ENCODE assay signal across 20 cellular contexts in the genomic region with DNA sequence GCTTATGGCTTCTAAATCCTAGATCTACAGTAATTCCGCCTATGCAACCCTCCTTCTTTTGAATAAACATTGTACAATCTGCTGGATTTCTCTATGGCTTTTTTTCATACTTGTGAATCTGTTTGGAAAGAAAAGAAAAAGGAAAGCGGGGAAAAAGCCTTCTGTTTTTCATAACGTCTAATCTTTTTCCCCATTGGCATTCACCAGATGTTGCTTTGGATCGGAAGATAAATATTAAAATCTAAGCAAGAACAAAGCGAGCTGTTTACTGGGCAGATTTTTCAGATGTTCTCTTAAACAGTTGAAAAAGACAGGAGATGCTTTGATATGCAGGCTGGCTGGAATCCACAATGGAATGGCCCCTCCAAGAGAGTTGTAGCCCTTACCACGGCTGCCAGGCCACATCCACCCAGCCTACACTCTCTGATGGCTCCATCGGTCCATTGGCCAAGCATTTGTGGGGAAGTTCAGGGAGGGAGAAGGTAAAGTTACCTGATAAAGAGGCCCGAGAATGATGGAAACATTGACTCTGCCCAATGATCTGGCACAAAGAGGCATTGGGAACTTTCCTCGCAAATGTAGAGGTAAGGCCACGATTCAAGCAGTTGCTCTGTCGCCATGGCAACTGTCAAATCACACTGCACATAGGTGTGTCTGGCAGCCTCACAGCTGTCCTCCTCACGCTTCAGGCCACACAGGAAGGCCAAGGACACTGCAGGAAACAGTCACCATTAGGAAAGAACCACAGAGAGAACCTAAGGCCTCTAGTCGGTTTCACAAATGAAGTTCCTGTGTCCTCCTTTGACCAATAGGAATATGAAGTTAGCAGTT.
DNase-seq lines count a peak whose midpoint lies in the region; TF ChIP-seq lines count a peak whose summit lies in the region.
"Had no signal": no experiment of that assay in that cellular context is flagged by ENCODE, and none has a peak within 500 bp of the region (broad histone marks: within the 10 kb centered on the region; RNA-seq: fewer than 3 reads in every experiment).

No MANE protein-coding gene starts in this region.

- no peaks in the 10 kb centered on the region for H3K4me1 ChIP-seq in endocrine pancreas (ENCODE audit: control insufficient read depth, insufficient read depth, low read length)
- H3K4me1 ChIP-seq in thyroid gland: peaks cover 0 to 4% of the 10 kb centered on the region in 2 donors
- peaks cover 0 to 15% (median 11%) of the 10 kb centered on the region in 4 donors for H3K4me1 ChIP-seq in esophagus muscularis mucosa
- H3K4me1 ChIP-seq: gastrocnemius medialis, right atrium auricular region had no signal

- TF ChIP-seq EP300 in esophagus muscularis mucosa (IDR thresholded peaks at IDR 0.05): no peak

- peak; percentile 16 for DNase-seq in NCI-H146 (lab: John Stamatoyannopoulos, UW)
- DNase-seq in NCI-H146 treated with DMSO at 0.1 percent for 48 hours (lab: John Stamatoyannopoulos, UW; ENCODE audit: unreplicated experiment): no peak
- DNase-seq in M059J (ENCODE audit: low read depth): peak; percentile 8
- peak; percentile 42 to 51 for DNase-seq in thyroid gland
- no peak for DNase-seq in activated effector memory CD4-positive, alpha-beta T cell treated with anti-CD3 and anti-CD28 coated beads, Interleukin-2, amount 50 U/mL, for 16 hours
- no peak for DNase-seq in caudate nucleus (lab: John Stamatoyannopoulos, UW)
- no peak for DNase-seq in esophagus muscularis mucosa (ENCODE audit: extremely low spot score)
- DNase-seq: activated CD4-positive, CD25-positive, alpha-beta regulatory T cell; C1 segment of cervical spinal cord; DND-41; gastrocnemius medialis; immature natural killer cell; NCI-H2029; NK-92 treated with Interleukin-12 subunit alpha and Interleukin-12 subunit beta, amount 100 ng/mL, for 24 hours; stimulated activated CD4-positive, alpha-beta T cell treated with anti-CD3 and anti-CD28 coated beads, Interleukin-4, amount 100 ng/mL, for 1 hour; stimulated activated CD8-positive, alpha-beta memory T cell treated with anti-CD3 and anti-CD28 coated beads, Interleukin-4, amount 100 ng/mL, for 48 hours; T-helper 17 cell had no signal

- TF ChIP-seq POLR2A in thyroid gland (IDR thresholded peaks at IDR 0.05): no peak
- no peak for TF ChIP-seq POLR2A in esophagus muscularis mucosa (IDR thresholded peaks at IDR 0.05; ENCODE audit: low read depth)

- no peak overlapping the region for H3K9ac ChIP-seq in endocrine pancreas (ENCODE audit: control insufficient read depth, insufficient read depth, low read length)

- H3K27me3 ChIP-seq in endocrine pancreas (ENCODE audit: control insufficient read depth, insufficient read depth, low read length): no peaks in the 10 kb centered on the region
- no peaks in the 10 kb centered on the region for H3K27me3 ChIP-seq in thyroid gland
- H3K27me3 ChIP-seq in esophagus muscularis mucosa: peaks cover 0 to 4% (median 0%) of the 10 kb centered on the region in 4 donors
- H3K27me3 ChIP-seq: gastrocnemius medialis, right atrium auricular region had no signal

- H3K27ac ChIP-seq in thyroid gland: no peak overlapping the region
- no peak overlapping the region for H3K27ac ChIP-seq in caudate nucleus (ENCODE audit: low read depth, low read length)
- no peak overlapping the region for H3K27ac ChIP-seq in esophagus muscularis mucosa (replicated peaks in 1 of 4)
- H3K27ac ChIP-seq: gastrocnemius medialis, right atrium auricular region, thoracic aorta had no signal

- H3K9me3 ChIP-seq in endocrine pancreas (ENCODE audit: control insufficient read depth, low read length): no peaks in the 10 kb centered on the region
- H3K9me3 ChIP-seq in thyroid gland: no peaks in the 10 kb centered on the region
- no peaks in the 10 kb centered on the region for H3K9me3 ChIP-seq in esophagus muscularis mucosa
- H3K9me3 ChIP-seq: gastrocnemius medialis, right atrium auricular region, thoracic aorta had no signal

- no peak for TF ChIP-seq CTCF in thyroid gland (IDR thresholded peaks at IDR 0.05)
- no peak for TF ChIP-seq CTCF in esophagus muscularis mucosa (IDR thresholded peaks at IDR 0.05)

- 63 to 66% methylated on average over 13 of the region's 13 CpGs for WGBS in thyroid gland, 2 donors
- WGBS in esophagus muscularis mucosa: 69% methylated on average over 13 of the region's 13 CpGs

- H3K36me3 ChIP-seq in endocrine pancreas (ENCODE audit: control insufficient read depth, insufficient read depth, low read length) (no peaks in the 10 kb centered on the region), thyroid gland (no peaks in the 10 kb centered on the region), esophagus muscularis mucosa (no peaks in the 10 kb centered on the region)
- H3K36me3 ChIP-seq: gastrocnemius medialis, right atrium auricular region, thoracic aorta had no signal

- H3K4me3 ChIP-seq in endocrine pancreas (ENCODE audit: control insufficient read depth, insufficient read depth, low read length) (peak overlapping the region; percentile 10), thyroid gland (replicated peaks in 1 of 3) (no peak overlapping the region), esophagus muscularis mucosa (no peak overlapping the region)
- H3K4me3 ChIP-seq: gastrocnemius medialis, right atrium auricular region, thoracic aorta had no signal

- intact Hi-C loops in thyroid gland (cut with DNase I): no loop called here
- intact Hi-C loops in esophagus muscularis mucosa (cut with DNase I): no loop called here

Comparison
In these comparisons a context has a peak if more than half of its experiments do, and no peak if none do; other contexts are left out.
1. DNase-seq: peak in NCI-H146 (single experiment), M059J (single experiment) and thyroid gland (2 of 2); none in NCI-H146 treated with DMSO at 0.1 percent for 48 hours (single experiment), activated effector memory CD4-positive, alpha-beta T cell treated with anti-CD3 and anti-CD28 coated beads, Interleukin-2, amount 50 U/mL, for 16 hours (single experiment), caudate nucleus (0 of 61) and esophagus muscularis mucosa (single experiment).